ENCODE assay signal across 18 cellular contexts in the genomic region with DNA sequence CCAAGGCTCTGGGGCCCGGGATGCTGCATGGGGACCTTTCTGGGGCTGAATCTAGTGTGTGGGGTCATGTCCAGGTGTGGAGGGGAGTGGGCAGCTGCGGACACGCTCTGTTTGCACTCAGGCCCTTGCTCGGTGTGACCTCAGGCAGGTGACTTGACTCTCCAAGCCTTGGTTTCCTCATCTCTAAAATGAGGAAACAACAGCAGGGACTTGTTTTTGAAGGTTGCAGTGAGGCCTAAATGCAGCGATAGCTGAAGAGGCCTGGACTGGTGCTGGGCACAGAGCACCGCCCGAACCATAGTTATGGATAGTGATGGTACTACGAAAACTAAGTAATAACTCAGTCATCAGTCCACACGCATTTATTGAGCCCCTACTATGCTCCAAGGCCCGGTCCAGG.
DNase-seq lines count a peak whose midpoint lies in the region; ATAC-seq and TF ChIP-seq lines count a peak whose summit lies in the region.
"Had no signal": no experiment of that assay in that cellular context is flagged by ENCODE, and none has a peak within 500 bp of the region (broad histone marks: within the 10 kb centered on the region; RNA-seq: fewer than 3 reads in every experiment).

No MANE protein-coding gene starts in this region.

- no peak overlapping the region for H3K27ac Mint-ChIP-seq in endothelial cell (ENCODE audit: unreplicated experiment)

- ATAC-seq in GM21619 (IDR thresholded peaks at IDR 0.05; ENCODE audit: unreplicated experiment) = no peak
- ATAC-seq: GM12878 had no signal

- H3K9me3 ChIP-seq in BLaER1 treated with 17β-estradiol and CSF1 and Interleukin-3, amounts not matched to agents 10 nM and 100 nM (replicated peaks in 1 of 11) = peaks cover 0 to 10% (median 7%) of the 10 kb centered on the region in 11 experiments; a peak in 11 of 22 replicates
- H3K9me3 ChIP-seq in neutrophil = no peaks in the 10 kb centered on the region

- peaks cover 43 to 78% (median 73%) of the 10 kb centered on the region in 10 experiments for H3K4me1 ChIP-seq in BLaER1 treated with 17β-estradiol and CSF1 and Interleukin-3, amounts not matched to agents 10 nM and 100 nM
- H3K4me1 ChIP-seq in neutrophil (ENCODE audit: control insufficient read depth in 1 of 2, insufficient read depth in 1 of 2, low read depth in 1 of 2, low read length in 1 of 2) = peaks cover 20 to 24% of the 10 kb centered on the region in 2 experiments

- peak overlapping the region in 6 of 11 experiments; percentile 17 to 54 (median 36); a peak in 9 of 22 replicates for H3K27ac ChIP-seq in BLaER1 treated with 17β-estradiol and CSF1 and Interleukin-3, amounts not matched to agents 10 nM and 100 nM
- H3K27ac ChIP-seq in neutrophil = peak overlapping the region; percentile 64

- no peak overlapping the region for H3K4me3 ChIP-seq in BLaER1 treated with 17β-estradiol and CSF1 and Interleukin-3, amounts not matched to agents 10 nM and 100 nM
- H3K4me3 ChIP-seq in H7 (ENCODE audit: insufficient read depth, low read depth, low read length) (no peak overlapping the region), neutrophil (ENCODE audit: low read depth in 1 of 2, low read length in 1 of 2) (no peak overlapping the region)
- H3K4me3 ChIP-seq: GM12878 had no signal

- H3K4me3 Mint-ChIP-seq in endothelial cell (ENCODE audit: unreplicated experiment) = peak overlapping the region; percentile 42
- H3K4me3 Mint-ChIP-seq: CD8-positive, alpha-beta memory T cell had no signal

- H3K36me3 ChIP-seq in BLaER1 treated with 17β-estradiol and CSF1 and Interleukin-3, amounts not matched to agents 10 nM and 100 nM = peaks cover 0 to 38% (median 13%) of the 10 kb centered on the region in 11 experiments; a peak in 10 of 22 replicates
- H3K36me3 ChIP-seq in H7 (replicated peaks; ENCODE audit: control insufficient read depth, insufficient read depth, low read length) = no peaks in the 10 kb centered on the region
- H3K36me3 ChIP-seq in neutrophil = no peaks in the 10 kb centered on the region

- in situ Hi-C loops in KBM-7 (cut with MboI; ENCODE audit: low pct_unique_long_range_greater_than_20kb, low sequenced_read_pairs) = no loop called here

- peaks cover 7% of the 10 kb centered on the region for H3K27me3 Mint-ChIP-seq in endothelial cell (ENCODE audit: unreplicated experiment)

- H3K27me3 ChIP-seq in BLaER1 treated with 17β-estradiol and CSF1 and Interleukin-3, amounts not matched to agents 10 nM and 100 nM = no peaks in the 10 kb centered on the region
- H3K27me3 ChIP-seq in H7 (ENCODE audit: control insufficient read depth, insufficient read depth, low read length) = no peaks in the 10 kb centered on the region
- no peaks in the 10 kb centered on the region for H3K27me3 ChIP-seq in neutrophil

- H3K9ac ChIP-seq in BLaER1 treated with 17β-estradiol and CSF1 and Interleukin-3, amounts not matched to agents 10 nM and 100 nM = peak overlapping the region in 5 of 11 experiments; percentile 1 to 30 (median 20); a peak in 7 of 22 replicates

- H3K4me1 Mint-ChIP-seq in endothelial cell (ENCODE audit: unreplicated experiment) = peaks cover 39% of the 10 kb centered on the region

- peaks cover 0 to 44% (median 0%) of the 10 kb centered on the region in 11 experiments; a peak in 4 of 22 replicates for H4K20me1 ChIP-seq in BLaER1 treated with 17β-estradiol and CSF1 and Interleukin-3, amounts not matched to agents 10 nM and 100 nM

- H3K9me3 Mint-ChIP-seq in endothelial cell (ENCODE audit: unreplicated experiment) = no peaks in the 10 kb centered on the region
- H3K9me3 Mint-ChIP-seq: CD8-positive, alpha-beta memory T cell had no signal

- TF ChIP-seq CTCF in endothelial cell (IDR thresholded peaks at IDR 0.05; ENCODE audit: unreplicated experiment) = no peak
- no peak for TF ChIP-seq CTCF in neutrophil (IDR thresholded peaks at IDR 0.05)

- H3K4me2 ChIP-seq in BLaER1 treated with 17β-estradiol and CSF1 and Interleukin-3, amounts not matched to agents 10 nM and 100 nM = peak overlapping the region; percentile 25 to 69 (median 58); a peak in 20 of 22 replicates

- peak; percentile 7 for DNase-seq in H7
- no peak for DNase-seq in endothelial cell (ENCODE audit: low spot score)
- no peak for DNase-seq in KBM-7
- DNase-seq in iPS-NIHi7 (ENCODE audit: extremely low spot score) = no peak
- DNase-seq: ACHN, DMS79 treated with DMSO at 0.1 percent for 48 hours, HCEC 1CT, NCI-H1417 treated with DMSO at 0.1 percent for 48 hours, NCI-H2029, NCI-H2171, NCI-H446 treated with DMSO at 0.1 percent for 48 hours, NCI-H748 treated with DMSO at 0.1 percent for 48 hours, OCI-M1 had no signal

- peaks cover 10% of the 10 kb centered on the region for H3K36me3 Mint-ChIP-seq in endothelial cell (ENCODE audit: low read depth, unreplicated experiment)
